ENCODE assay signal across 8 cellular contexts in the genomic region with DNA sequence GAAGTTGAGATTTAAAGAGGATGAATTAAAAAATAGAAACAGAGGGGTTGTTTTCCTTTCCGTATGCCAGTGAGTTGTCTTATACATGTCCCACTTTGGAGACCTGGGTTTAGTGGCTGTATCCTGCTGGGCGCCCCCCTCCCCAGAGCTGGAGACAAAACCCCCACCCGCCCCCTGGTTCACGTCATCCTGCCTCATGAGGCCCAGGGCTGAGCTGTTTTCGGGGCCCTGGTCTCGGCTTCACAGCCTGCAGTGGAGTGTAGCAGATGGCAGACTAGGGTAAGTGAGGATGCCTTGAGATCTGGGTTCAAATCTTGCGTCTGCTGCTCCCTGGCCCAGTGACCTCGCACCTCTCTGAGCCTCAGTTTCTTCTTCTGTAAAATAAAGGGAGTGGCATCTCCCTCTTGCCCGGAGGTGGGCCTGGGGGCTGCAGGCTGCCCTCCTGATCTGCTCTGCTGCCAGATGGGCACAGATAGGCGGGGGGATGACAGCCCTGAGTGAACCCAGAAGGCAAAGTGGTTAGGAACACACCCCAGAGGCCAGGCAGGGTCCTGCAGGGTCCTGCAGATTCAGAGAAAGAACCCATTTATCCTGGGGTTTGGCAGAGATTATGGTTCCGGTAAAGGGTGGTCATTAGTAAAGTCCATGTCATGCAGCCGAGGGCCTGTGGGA. TPM values are rescaled to one million over a fixed set of nuclear protein-coding genes. Genes with fewer than 3 reads are reported as not detected.
A peak's percentile ranks its signal among the peaks of the same experiment; 100 is the strongest.
DNase-seq lines count a peak whose midpoint lies in the region; ATAC-seq and TF ChIP-seq lines count a peak whose summit lies in the region.

No MANE protein-coding gene starts in this region.

- no peaks in the 10 kb centered on the region for H3K9me2 ChIP-seq in OCI-LY1 (ENCODE audit: low read depth, low read length)

- no peaks in the 10 kb centered on the region for H3K27me3 Mint-ChIP-seq in CD4-positive, alpha-beta memory T cell
- H3K27me3 Mint-ChIP-seq in neural progenitor cell (ENCODE audit: insufficient read depth, low read depth), result peaks cover 39% of the 10 kb centered on the region

- peak overlapping the region; percentile 54 to 91 (median 68) for H3K4me3 Mint-ChIP-seq in CD4-positive, alpha-beta memory T cell
- H3K4me3 Mint-ChIP-seq in neural progenitor cell, result peak overlapping the region; percentile 68

- H3K27ac ChIP-seq in CD4-positive, alpha-beta memory T cell (ENCODE audit: low read depth, low read length), result peak overlapping the region; percentile 18
- H3K27ac ChIP-seq in OCI-LY1 (ENCODE audit: low read depth, low read length, poor library complexity, severe bottlenecking) (no peak overlapping the region), colonic mucosa (peak overlapping the region; percentile 98), neural progenitor cell (no peak overlapping the region)

- TF ChIP-seq CTCF in OCI-LY1 (IDR thresholded peaks at IDR 0.05; ENCODE audit: low read length), result peak; percentile 9; the same call in 1 of the 2 replicates
- no peak for TF ChIP-seq CTCF in colonic mucosa (IDR thresholded peaks at IDR 0.05)
- peak; percentile 9 for TF ChIP-seq CTCF in neural progenitor cell (IDR thresholded peaks at IDR 0.05)

- POLR2A ChIA-PET in CD4-positive, alpha-beta memory T cell (lab: Charles Lee; ENCODE audit: partially characterized antibody), result interaction anchor here (0.9 to 6.0 kb wide), 12 partner anchors 13 to 101 kb away, joined by 3 to 62 read pairs (median 5); a partner anchor contains a TSS

- H3K4me1 Mint-ChIP-seq in CD4-positive, alpha-beta memory T cell, result peaks cover 18 to 56% (median 38%) of the 10 kb centered on the region in 4 donors
- peaks cover 42% of the 10 kb centered on the region for H3K4me1 Mint-ChIP-seq in neural progenitor cell

- no peak for DNase-seq in CD4-positive, alpha-beta memory T cell
- DNase-seq in colonic mucosa (no peak), neural progenitor cell (ENCODE audit: low spot score) (no peak), T-helper 9 cell (no peak), HCEC 1CT (no peak)
- no peak for DNase-seq in stimulated activated naive CD4-positive, alpha-beta T cell (lab: John Stamatoyannopoulos, UW)

- no peaks in the 10 kb centered on the region for H3K27me3 ChIP-seq in CD4-positive, alpha-beta memory T cell (ENCODE audit: insufficient read depth, low read length)
- H3K27me3 ChIP-seq in OCI-LY1 (ENCODE audit: insufficient read depth, low read length), result peaks cover 6% of the 10 kb centered on the region
- no peaks in the 10 kb centered on the region for H3K27me3 ChIP-seq in colonic mucosa
- peaks cover 56% of the 10 kb centered on the region for H3K27me3 ChIP-seq in neural progenitor cell

- peak overlapping the region; percentile 66 to 94 (median 87) for H3K27ac Mint-ChIP-seq in CD4-positive, alpha-beta memory T cell
- no peak overlapping the region for H3K27ac Mint-ChIP-seq in neural progenitor cell

- no peak overlapping the region for H3K9ac ChIP-seq in OCI-LY1 (ENCODE audit: low read length)
- H3K9ac ChIP-seq in colonic mucosa (ENCODE audit: low read depth in 2 of 2, low read length in 2 of 2), result peak overlapping the region; percentile 78 to 83
- H3K9ac ChIP-seq in neural progenitor cell, result no peak overlapping the region

- H4K20me1 ChIP-seq in OCI-LY1 (ENCODE audit: insufficient read depth, low read length) (no peaks in the 10 kb centered on the region), neural progenitor cell (ENCODE audit: low read depth) (no peaks in the 10 kb centered on the region)

- H3K79me2 ChIP-seq in OCI-LY1 (ENCODE audit: insufficient read depth, low read length), result no peaks in the 10 kb centered on the region
- H3K79me2 ChIP-seq in neural progenitor cell (ENCODE audit: low read depth), result no peaks in the 10 kb centered on the region

- no peaks in the 10 kb centered on the region for H3K9me3 Mint-ChIP-seq in CD4-positive, alpha-beta memory T cell
- no peaks in the 10 kb centered on the region for H3K9me3 Mint-ChIP-seq in neural progenitor cell

- intact Hi-C loops in CD4-positive, alpha-beta memory T cell (cut with micrococcal nuclease), result loop anchor here (1.0 to 2.0 kb wide), 3 partner anchors 28 to 45 kb away; a partner anchor contains a TSS
- intact Hi-C loops in colonic mucosa (cut with DNase I), result loop anchor here (5.0 kb wide), 1 partner anchor 47 kb away; a partner anchor contains a TSS

- no peaks in the 10 kb centered on the region for H3K36me3 ChIP-seq in CD4-positive, alpha-beta memory T cell (ENCODE audit: insufficient read depth, low read length)
- H3K36me3 ChIP-seq in OCI-LY1 (ENCODE audit: insufficient read depth, low read length), result no peaks in the 10 kb centered on the region
- H3K36me3 ChIP-seq in colonic mucosa, result no peaks in the 10 kb centered on the region
- no peaks in the 10 kb centered on the region for H3K36me3 ChIP-seq in neural progenitor cell

- H3K36me3 Mint-ChIP-seq in CD4-positive, alpha-beta memory T cell, result no peaks in the 10 kb centered on the region
- no peaks in the 10 kb centered on the region for H3K36me3 Mint-ChIP-seq in neural progenitor cell

- H3K4me2 ChIP-seq in OCI-LY1 (ENCODE audit: low read length) (peak overlapping the region; percentile 68), neural progenitor cell (peak overlapping the region; percentile 87)

- H3K9me3 ChIP-seq in CD4-positive, alpha-beta memory T cell (ENCODE audit: control insufficient read depth in 1 of 2, low read length in 2 of 2), result no peaks in the 10 kb centered on the region
- H3K9me3 ChIP-seq in OCI-LY1 (ENCODE audit: low read length) (no peaks in the 10 kb centered on the region), colonic mucosa (no peaks in the 10 kb centered on the region), neural progenitor cell (ENCODE audit: low read depth) (no peaks in the 10 kb centered on the region)

- H3K4me1 ChIP-seq in CD4-positive, alpha-beta memory T cell (ENCODE audit: insufficient read depth, low read length), result peaks cover 44% of the 10 kb centered on the region
- H3K4me1 ChIP-seq in OCI-LY1 (ENCODE audit: insufficient read depth, low read length, severe bottlenecking) (peaks cover 13% of the 10 kb centered on the region), colonic mucosa (peaks cover 38% of the 10 kb centered on the region), neural progenitor cell (peaks cover 30% of the 10 kb centered on the region)

- no peak overlapping the region for H2AFZ ChIP-seq in OCI-LY1 (ENCODE audit: low read length)
- H2AFZ ChIP-seq in neural progenitor cell (replicated peaks), result no peak overlapping the region

- no peaks in the 10 kb centered on the region for H3F3A ChIP-seq in OCI-LY1 (ENCODE audit: insufficient read depth, low read length)
- H3F3A ChIP-seq in neural progenitor cell (ENCODE audit: low read depth), result peaks cover 69% of the 10 kb centered on the region

- no peak overlapping the region for H3K4me3 ChIP-seq in CD4-positive, alpha-beta memory T cell (ENCODE audit: low read length in 2 of 2)
- H3K4me3 ChIP-seq in OCI-LY1 (ENCODE audit: low read depth, low read length, poor library complexity, severe bottlenecking), result peak overlapping the region; percentile 51
- H3K4me3 ChIP-seq in colonic mucosa, result no peak overlapping the region
- peak overlapping the region; percentile 61 for H3K4me3 ChIP-seq in neural progenitor cell

- CTCF ChIA-PET in CD4-positive, alpha-beta memory T cell (lab: Charles Lee; ENCODE audit: partially characterized antibody), result interaction anchor here (0.5 to 1.5 kb wide), 7 partner anchors 26 to 63 kb away, joined by 3 to 7 read pairs (median 4); no protein-coding TSS in a partner anchor

- no peak for ATAC-seq in GM19328 (IDR thresholded peaks at IDR 0.05; ENCODE audit: unreplicated experiment)

RNA-seq across cellular contexts. Expression of a gene that starts 45.1 kb away (rescaled TPM):
- 1 to 10 TPM; 7.5 to 8.4 TPM for total RNA-seq in CD4-positive, alpha-beta memory T cell
- polyA plus RNA-seq in CD4-positive, alpha-beta memory T cell, result 100 to 1,000 TPM in 1 of 2 donors, 10 to 100 TPM in 1; 60.8 to 220 TPM
- total RNA-seq in colonic mucosa (10 to 100 TPM; 19.7 to 29.4 TPM), neural progenitor cell (ENCODE audit: low replicate concordance) (7.5 and 16.7 TPM in 2 replicates)

Comparison
In these comparisons a context has a peak if more than half of its experiments do, and no peak if none do; other contexts are left out.
1. H3K27ac ChIP-seq: peak in CD4-positive, alpha-beta memory T cell (single experiment) and colonic mucosa (single experiment); none in OCI-LY1 (single experiment) and neural progenitor cell (single experiment).
2. H3K4me3 ChIP-seq: peak in OCI-LY1 (single experiment) and neural progenitor cell (single experiment); none in CD4-positive, alpha-beta memory T cell (0 of 2) and colonic mucosa (single experiment).
3. H3K9ac ChIP-seq: peak in colonic mucosa (2 of 2); none in OCI-LY1 (single experiment) and neural progenitor cell (single experiment).